In genomic region chr7:108526768-108527017, GRCh38 we compare ENCODE assay signal across 8 cellular contexts. TPM values are rescaled to one million over a fixed set of nuclear protein-coding genes. Genes with fewer than 3 reads are reported as not detected.
A peak's percentile ranks its signal among the peaks of the same experiment; 100 is the strongest.
DNase-seq lines count a peak whose midpoint lies in the region; ATAC-seq, FAIRE-seq and TF ChIP-seq lines count a peak whose summit lies in the region.

No MANE protein-coding gene starts in this region.

- H3K4me1 ChIP-seq in CD4-positive, alpha-beta memory T cell (ENCODE audit: insufficient read depth, low read length): peaks cover 38% of the 10 kb centered on the region
- H3K4me1 ChIP-seq in Panc1 (ENCODE audit: control insufficient read depth, insufficient read depth, low read length) (peaks cover 18% of the 10 kb centered on the region), endothelial cell of umbilical vein (ENCODE audit: control insufficient read depth, extremely low read depth, insufficient read depth, low read length) (peaks cover 17% of the 10 kb centered on the region)

- peak overlapping the region; percentile 90 to 98 (median 96) for H3K4me3 Mint-ChIP-seq in CD4-positive, alpha-beta memory T cell
- peak overlapping the region; percentile 95 for H3K4me3 Mint-ChIP-seq in osteocyte (ENCODE audit: unreplicated experiment)

- dilution Hi-C loops in endothelial cell of umbilical vein (cut with MboI; ENCODE audit: extremely low pct_ligation_motif_present, low sequenced_read_pairs): no loop called here

- no peaks in the 10 kb centered on the region for H3K27me3 ChIP-seq in CD4-positive, alpha-beta memory T cell (ENCODE audit: insufficient read depth, low read length)
- H3K27me3 ChIP-seq in Panc1 (ENCODE audit: control insufficient read depth, insufficient read depth, low read length) (no peaks in the 10 kb centered on the region), endothelial cell of umbilical vein (ENCODE audit: control insufficient read depth in 2 of 2, insufficient read depth in 2 of 2, low read length in 2 of 2) (no peaks in the 10 kb centered on the region)

- no peak for TF ChIP-seq POLR2A in endothelial cell of umbilical vein (IDR thresholded peaks at IDR 0.05; ENCODE audit: low read depth, low read length)

- H2AFZ ChIP-seq in endothelial cell of umbilical vein (ENCODE audit: low read depth, low read length): peak overlapping the region; percentile 48

- peaks cover 0 to 12% of the 10 kb centered on the region in 2 donors for H3K36me3 Mint-ChIP-seq in CD4-positive, alpha-beta memory T cell
- H3K36me3 Mint-ChIP-seq in osteocyte (ENCODE audit: unreplicated experiment): no peaks in the 10 kb centered on the region

- no peaks in the 10 kb centered on the region for H3K9me3 ChIP-seq in CD4-positive, alpha-beta memory T cell (ENCODE audit: control insufficient read depth in 1 of 2, low read length in 2 of 2)
- H3K9me3 ChIP-seq in Panc1 (ENCODE audit: control insufficient read depth, insufficient read depth, low read depth, low read length) (no peaks in the 10 kb centered on the region), endothelial cell of umbilical vein (replicated peaks; ENCODE audit: control insufficient read depth, insufficient read depth, low read length) (no peaks in the 10 kb centered on the region)

- peaks cover 26 to 53% (median 34%) of the 10 kb centered on the region in 4 donors for H3K4me1 Mint-ChIP-seq in CD4-positive, alpha-beta memory T cell
- H3K4me1 Mint-ChIP-seq in osteocyte (ENCODE audit: unreplicated experiment): peaks cover 31% of the 10 kb centered on the region

- no TSS peak for BruUV-seq in Panc1 (replicated peaks; lab: Mats Ljungman, UMichigan)
- TSS peak; percentile 95 for BruUV-seq in endothelial cell of umbilical vein (replicated peaks; lab: Mats Ljungman, UMichigan)

- no peaks in the 10 kb centered on the region for H4K20me1 ChIP-seq in endothelial cell of umbilical vein (replicated peaks; ENCODE audit: control insufficient read depth, extremely low read depth, insufficient read depth, low read length)

- DNase-seq in CD4-positive, alpha-beta memory T cell: no peak
- DNase-seq in Panc1 (ENCODE audit: low read depth, low spot score) (no peak), endothelial cell of umbilical vein (ENCODE audit: low read depth, low spot score) (no peak), osteocyte (ENCODE audit: extremely low spot score, unreplicated experiment) (no peak), DMS 273 (lab: John Stamatoyannopoulos, UW; ENCODE audit: unreplicated experiment) (no peak), SHP77 (lab: John Stamatoyannopoulos, UW) (no peak), HUDEP-2 (lab: John Stamatoyannopoulos, UW; ENCODE audit: unreplicated experiment in 76 of 76) (no peak)

- CTCF ChIA-PET in CD4-positive, alpha-beta memory T cell (lab: Charles Lee; ENCODE audit: partially characterized antibody): interaction anchor here (1.3 to 4.9 kb wide), 4 partner anchors 12 to 50 kb away, joined by 4 to 24 read pairs (median 6); partner anchors contain the start of genes DNAJB9 and THAP5
- CTCF ChIA-PET in Panc1 (lab: Charles Lee): no interaction called here
- CTCF ChIA-PET in endothelial cell of umbilical vein (lab: Charles Lee): interaction anchor here (1.3 kb wide), 1 partner anchor 20 kb away, joined by 5 read pairs; no protein-coding TSS in a partner anchor

- FAIRE-seq in endothelial cell of umbilical vein (lab: Jason Lieb, UNC): no peak

- no peaks in the 10 kb centered on the region for H3K9me3 Mint-ChIP-seq in CD4-positive, alpha-beta memory T cell
- H3K9me3 Mint-ChIP-seq in osteocyte (ENCODE audit: unreplicated experiment): no peaks in the 10 kb centered on the region

- peak overlapping the region; percentile 52 to 81 for H3K4me3 ChIP-seq in CD4-positive, alpha-beta memory T cell (ENCODE audit: low read length in 2 of 2)
- H3K4me3 ChIP-seq in Panc1 (ENCODE audit: low read depth in 2 of 2, low read length in 2 of 2) (peak overlapping the region; percentile 75 to 93), endothelial cell of umbilical vein (replicated peaks in 1 of 3; ENCODE audit: insufficient read depth in 1 of 3, low read depth in 1 of 3, low read length in 3 of 3) (peak overlapping the region; percentile 32 to 68 (median 42))

- peaks cover 24% of the 10 kb centered on the region for H3K79me2 ChIP-seq in endothelial cell of umbilical vein (ENCODE audit: control insufficient read depth, insufficient read depth, low read length)

- peak overlapping the region; percentile 98 for H3K27ac ChIP-seq in CD4-positive, alpha-beta memory T cell (ENCODE audit: low read depth, low read length)
- H3K27ac ChIP-seq in Panc1 (ENCODE audit: low read length) (peak overlapping the region; percentile 89), endothelial cell of umbilical vein (ENCODE audit: insufficient read depth, low read depth, low read length) (peak overlapping the region; percentile 81)

- ATAC-seq in Panc1: no peak
- no peak for ATAC-seq in HG03469 (IDR thresholded peaks at IDR 0.05; ENCODE audit: unreplicated experiment)

- no peaks in the 10 kb centered on the region for H3K27me3 Mint-ChIP-seq in CD4-positive, alpha-beta memory T cell
- H3K27me3 Mint-ChIP-seq in osteocyte (ENCODE audit: unreplicated experiment): no peaks in the 10 kb centered on the region

- peak overlapping the region; percentile 79 for H3K9ac ChIP-seq in endothelial cell of umbilical vein (replicated peaks; ENCODE audit: extremely low read depth, insufficient read depth, low read length)

- H3K27ac Mint-ChIP-seq in CD4-positive, alpha-beta memory T cell: peak overlapping the region; percentile 99 to 100 (median 100)
- H3K27ac Mint-ChIP-seq in osteocyte (ENCODE audit: unreplicated experiment): peak overlapping the region; percentile 99

- POLR2A ChIA-PET in CD4-positive, alpha-beta memory T cell (lab: Charles Lee; ENCODE audit: partially characterized antibody): interaction anchor here (0.6 to 6.3 kb wide), 5 partner anchors 14 to 1358 kb away, joined by 3 to 138 read pairs (median 3); partner anchors contain the start of genes DNAJB9, HBP1 and THAP5
- POLR2A ChIA-PET in Panc1 (lab: Charles Lee) (no interaction called here), endothelial cell of umbilical vein (lab: Charles Lee) (interaction anchor here (2.3 kb wide), 1 partner anchor 43 kb away, joined by 9 read pairs; the partner anchor contains the start of genes DNAJB9 and THAP5)

- in situ Hi-C loops in Panc1 (cut with HindIII; ENCODE audit: low pct_unique_long_range_greater_than_20kb, low sequenced_read_pairs): no loop called here

- intact Hi-C loops in CD4-positive, alpha-beta memory T cell (cut with micrococcal nuclease): loop anchor here (1.0 kb wide), 2 partner anchors 43 to 1358 kb away; partner anchors contain the start of genes DNAJB9 and THAP5
- intact Hi-C loops in Panc1 (cut with micrococcal nuclease; ENCODE audit: unreplicated experiment) (loop anchor here (5.0 kb wide), 1 partner anchor 41 kb away; the partner anchor contains the start of genes DNAJB9 and THAP5), endothelial cell of umbilical vein (cut with micrococcal nuclease) (loop anchor here (1.0 kb wide), 1 partner anchor 43 kb away; the partner anchor contains the start of genes DNAJB9 and THAP5)

- H3K9me1 ChIP-seq in endothelial cell of umbilical vein (replicated peaks; ENCODE audit: control insufficient read depth, extremely low read depth, insufficient read depth, low read length): no peaks in the 10 kb centered on the region

- peak overlapping the region; percentile 80 for H3K4me2 ChIP-seq in endothelial cell of umbilical vein (ENCODE audit: insufficient read depth, low read length)

- H3K36me3 ChIP-seq in CD4-positive, alpha-beta memory T cell (ENCODE audit: insufficient read depth, low read length): no peaks in the 10 kb centered on the region
- H3K36me3 ChIP-seq in Panc1 (ENCODE audit: control insufficient read depth, insufficient read depth, low read length): peaks cover 2% of the 10 kb centered on the region; the same call in 1 of the 2 replicates
- H3K36me3 ChIP-seq in endothelial cell of umbilical vein (ENCODE audit: control insufficient read depth in 2 of 2, extremely low read depth in 1 of 2, insufficient read depth in 2 of 2, low read length in 2 of 2): no peaks in the 10 kb centered on the region

- TF ChIP-seq CTCF in Panc1 (IDR thresholded peaks at IDR 0.05) (no peak), endothelial cell of umbilical vein (IDR thresholded peaks at IDR 0.05; ENCODE audit: extremely low read depth in 1 of 2, insufficient read depth in 1 of 2, low read depth in 1 of 2, low read length in 2 of 2) (no peak), osteocyte (IDR thresholded peaks at IDR 0.05) (no peak)

RNA-seq across cellular contexts. Expression of gene PNPLA8, which starts 0.8 kb away (rescaled TPM):
- total RNA-seq in CD4-positive, alpha-beta memory T cell: 10 to 100 TPM; 28.0 to 28.9 TPM
- polyA plus RNA-seq in CD4-positive, alpha-beta memory T cell: 10 to 100 TPM; 20.9 to 28.8 TPM
- 18.1 TPM for total RNA-seq in Panc1 (2021; ENCODE audit: unreplicated experiment)
- polyA plus RNA-seq in Panc1 (2012; ENCODE audit: insufficient read length): 20.0 TPM
- 17.6 and 19.9 TPM in 2 replicates for total RNA-seq in endothelial cell of umbilical vein
- 4.2 and 5.9 TPM in 2 replicates for polyA plus RNA-seq in endothelial cell of umbilical vein
- 7.2 and 7.8 TPM in 2 replicates for polyA plus RNA-seq in endothelial cell of umbilical vein (2011; cell fraction: cytosol; rRNA removed)
- 7.1 and 9.5 TPM in 2 replicates for polyA plus RNA-seq in endothelial cell of umbilical vein (2011; cell fraction: nucleus; rRNA removed)
- 14.7 and 16.0 TPM in 2 replicates for polyA plus RNA-seq in endothelial cell of umbilical vein (2012)
- 13.2 and 16.9 TPM in 2 replicates for polyA minus RNA-seq in endothelial cell of umbilical vein
- polyA minus RNA-seq in endothelial cell of umbilical vein (2011; cell fraction: cytosol; rRNA and poly(A)+ RNA removed): 20.1 TPM
- polyA minus RNA-seq in endothelial cell of umbilical vein (2011; cell fraction: nucleus; rRNA and poly(A)+ RNA removed): 15.5 and 32.2 TPM in 2 replicates
- 27.1 and 29.5 TPM in 2 replicates for total RNA-seq in osteocyte

RNA-seq across cellular contexts. Expression of gene THAP5, which starts 42.8 kb away (rescaled TPM):
- total RNA-seq in CD4-positive, alpha-beta memory T cell: 10 to 100 TPM; 45.9 to 52.8 TPM
- polyA plus RNA-seq in CD4-positive, alpha-beta memory T cell: 10 to 100 TPM; 16.7 to 29.0 TPM
- total RNA-seq in Panc1 (2021; ENCODE audit: unreplicated experiment) (24.6 TPM), endothelial cell of umbilical vein (14.1 and 17.0 TPM in 2 replicates), osteocyte (26.8 and 29.8 TPM in 2 replicates)
- 8.6 TPM for polyA plus RNA-seq in Panc1 (2012; ENCODE audit: insufficient read length)
- polyA plus RNA-seq in endothelial cell of umbilical vein: 1.5 and 2.5 TPM in 2 replicates
- polyA plus RNA-seq in endothelial cell of umbilical vein (2011; cell fraction: cytosol; rRNA removed): 2.8 and 3.4 TPM in 2 replicates
- polyA plus RNA-seq in endothelial cell of umbilical vein (2011; cell fraction: nucleus; rRNA removed): 3.2 and 4.2 TPM in 2 replicates
- polyA plus RNA-seq in endothelial cell of umbilical vein (2012): 5.6 and 8.6 TPM in 2 replicates
- 3.1 and 4.0 TPM in 2 replicates for polyA minus RNA-seq in endothelial cell of umbilical vein
- polyA minus RNA-seq in endothelial cell of umbilical vein (2011; cell fraction: cytosol; rRNA and poly(A)+ RNA removed): 13.2 TPM
- 9.8 and 10.7 TPM in 2 replicates for polyA minus RNA-seq in endothelial cell of umbilical vein (2011; cell fraction: nucleus; rRNA and poly(A)+ RNA removed)

RNA-seq across cellular contexts. Expression of gene DNAJB9, which starts 43.0 kb away (rescaled TPM):
- 10 to 100 TPM; 43.6 to 49.3 TPM for total RNA-seq in CD4-positive, alpha-beta memory T cell
- polyA plus RNA-seq in CD4-positive, alpha-beta memory T cell: 100 to 1,000 TPM in 1 of 2 donors, 10 to 100 TPM in 1; 30.2 to 138 TPM
- total RNA-seq in Panc1 (2021; ENCODE audit: unreplicated experiment): 11.1 TPM
- 18.7 TPM for polyA plus RNA-seq in Panc1 (2012; ENCODE audit: insufficient read length)
- total RNA-seq in endothelial cell of umbilical vein: 11.9 and 13.4 TPM in 2 replicates
- 4.7 and 11.7 TPM in 2 replicates for polyA plus RNA-seq in endothelial cell of umbilical vein
- polyA plus RNA-seq in endothelial cell of umbilical vein (2011; cell fraction: cytosol; rRNA removed): 6.8 TPM in 2 replicates
- 4.7 and 4.8 TPM in 2 replicates for polyA plus RNA-seq in endothelial cell of umbilical vein (2011; cell fraction: nucleus; rRNA removed)
- 14.2 and 21.8 TPM in 2 replicates for polyA plus RNA-seq in endothelial cell of umbilical vein (2012)
- polyA minus RNA-seq in endothelial cell of umbilical vein: 4.5 and 5.2 TPM in 2 replicates
- 5.3 TPM for polyA minus RNA-seq in endothelial cell of umbilical vein (2011; cell fraction: cytosol; rRNA and poly(A)+ RNA removed)
- polyA minus RNA-seq in endothelial cell of umbilical vein (2011; cell fraction: nucleus; rRNA and poly(A)+ RNA removed): 10.1 and 18.6 TPM in 2 replicates
- total RNA-seq in osteocyte: 20.5 and 23.3 TPM in 2 replicates
